In the genomic region with DNA sequence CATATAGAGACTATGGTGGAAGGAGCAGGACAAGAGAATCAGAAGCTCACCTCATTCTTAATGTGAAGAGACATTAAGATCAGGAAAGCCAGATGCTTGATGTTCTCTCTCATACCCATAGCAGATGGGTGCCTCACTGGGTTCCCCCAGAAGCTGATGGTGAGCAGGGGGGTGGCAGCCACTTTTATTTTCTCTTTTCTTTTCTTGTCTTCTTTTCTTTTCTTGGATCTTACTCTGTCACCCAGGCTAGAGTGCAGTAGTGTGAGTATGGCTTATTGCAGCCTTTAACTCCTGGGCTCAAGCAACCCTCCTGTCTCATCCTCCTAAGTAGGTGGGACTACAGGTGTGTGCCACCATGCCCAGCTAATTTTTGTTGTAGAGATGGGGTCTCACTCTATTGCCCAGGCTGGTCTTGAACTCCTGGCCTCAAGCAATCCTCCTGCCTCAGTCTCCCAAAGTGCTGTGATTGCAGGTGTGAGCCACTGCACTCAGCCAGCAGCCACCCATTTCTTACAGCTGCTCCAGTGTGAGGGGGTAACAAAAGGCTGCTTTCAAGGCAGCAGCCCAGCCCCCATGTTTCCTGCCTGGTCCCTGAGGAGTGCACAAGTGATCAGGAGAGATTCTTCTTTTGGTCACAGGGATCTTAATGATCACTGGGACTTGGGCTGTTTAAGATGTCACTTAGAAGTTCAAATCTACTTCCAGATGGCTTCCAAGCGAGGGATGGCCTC, we compare ENCODE assay signal across 17 cellular contexts. TPM values are rescaled to one million over a fixed set of nuclear protein-coding genes. Genes with fewer than 3 reads are reported as not detected.
DNase-seq lines count a peak whose midpoint lies in the region; ATAC-seq and TF ChIP-seq lines count a peak whose summit lies in the region.
"Had no signal": no experiment of that assay in that cellular context is flagged by ENCODE, and none has a peak within 500 bp of the region (broad histone marks: within the 10 kb centered on the region; RNA-seq: fewer than 3 reads in every experiment).

No MANE protein-coding gene starts in this region.

- H3K4me3 ChIP-seq in Peyer's patch, result peak overlapping the region in 1 of 4 donors; percentile 17
- no peak overlapping the region for H3K4me3 ChIP-seq in effector memory CD4-positive, alpha-beta T cell (ENCODE audit: insufficient read depth, low read depth, low read length, poor library complexity, severe bottlenecking)
- H3K4me3 ChIP-seq in transverse colon, result no peak overlapping the region
- no peak overlapping the region for H3K4me3 ChIP-seq in vagina
- H3K4me3 ChIP-seq: HAP-1 had no signal

- H3K36me3 ChIP-seq in Peyer's patch (no peaks in the 10 kb centered on the region), transverse colon (no peaks in the 10 kb centered on the region), vagina (no peaks in the 10 kb centered on the region)
- no peaks in the 10 kb centered on the region for H3K36me3 ChIP-seq in effector memory CD4-positive, alpha-beta T cell (ENCODE audit: control insufficient read depth, insufficient read depth, low read length)
- H3K36me3 ChIP-seq: brain microvascular endothelial cell, HAP-1 had no signal

- H3K27me3 ChIP-seq in Peyer's patch, result no peaks in the 10 kb centered on the region
- H3K27me3 ChIP-seq in effector memory CD4-positive, alpha-beta T cell (replicated peaks; ENCODE audit: control insufficient read depth, insufficient read depth, low read length, poor library complexity, severe bottlenecking), result no peaks in the 10 kb centered on the region
- no peaks in the 10 kb centered on the region for H3K27me3 ChIP-seq in transverse colon
- no peaks in the 10 kb centered on the region for H3K27me3 ChIP-seq in vagina
- H3K27me3 ChIP-seq: brain microvascular endothelial cell had no signal

- DNase-seq in activated T-cell treated with anti-CD3 and anti-CD28 coated beads, Interleukin-2, amount 50 U/mL, for 4 hours, result no peak
- no peak for DNase-seq in activated T-cell treated with anti-CD3 and anti-CD28 coated beads, Interleukin-2, amount 50 U/mL, for 48 hours
- DNase-seq in Peyer's patch, result peak in 1 of 3 donors; percentile 62
- no peak for DNase-seq in effector memory CD4-positive, alpha-beta T cell
- no peak for DNase-seq in transverse colon
- no peak for DNase-seq in vagina (ENCODE audit: extremely low spot score in 2 of 2)
- DNase-seq in DMS53 treated with DMSO at 0.1 percent for 48 hours (lab: John Stamatoyannopoulos, UW; ENCODE audit: unreplicated experiment), result no peak
- no peak for DNase-seq in globus pallidus (ENCODE audit: low spot score)
- DNase-seq: ACHN, brain microvascular endothelial cell, left ventricle myocardium superior, NCI-H226, nephron progenitor cell, retina, SK-N-SH had no signal

- H3K27ac ChIP-seq in Peyer's patch (peak overlapping the region; percentile 84 to 97 (median 90)), transverse colon (peak overlapping the region; percentile 28 to 70 (median 48)), vagina (no peak overlapping the region)
- H3K27ac ChIP-seq in effector memory CD4-positive, alpha-beta T cell (ENCODE audit: insufficient read depth, low read length, poor library complexity, severe bottlenecking), result peak overlapping the region; percentile 94
- H3K27ac ChIP-seq: brain microvascular endothelial cell had no signal

- no peaks in the 10 kb centered on the region for H3K9me3 ChIP-seq in Peyer's patch
- H3K9me3 ChIP-seq in effector memory CD4-positive, alpha-beta T cell (ENCODE audit: control insufficient read depth, low read length), result no peaks in the 10 kb centered on the region
- no peaks in the 10 kb centered on the region for H3K9me3 ChIP-seq in transverse colon
- no peaks in the 10 kb centered on the region for H3K9me3 ChIP-seq in vagina
- H3K9me3 ChIP-seq: HAP-1, SK-N-SH had no signal

- ATAC-seq in activated T-cell treated with anti-CD3 and anti-CD28 coated beads, Interleukin-2, amount 50 U/mL, for 4 hours, result peak in 1 of 2 donors; percentile 1
- ATAC-seq: WTC11 had no signal

- TF ChIP-seq POLR2A in Peyer's patch (IDR thresholded peaks at IDR 0.05) (no peak), transverse colon (IDR thresholded peaks at IDR 0.05) (no peak), vagina (IDR thresholded peaks at IDR 0.05) (no peak)

- no peaks in the 10 kb centered on the region for H3K27me3 Mint-ChIP-seq in activated T-cell treated with anti-CD3 and anti-CD28 coated beads, Interleukin-2, amount 50 U/mL, for 4 hours (ENCODE audit: low read depth)

- in situ Hi-C loops in transverse colon (cut with MboI; ENCODE audit: low pct_ligation_motif_present in 1 of 4, low pct_unique_long_range_greater_than_20kb in 1 of 4, low sequenced_read_pairs in 3 of 4), result no loop called here

- TF ChIP-seq EP300 in transverse colon (IDR thresholded peaks at IDR 0.05; ENCODE audit: low read depth), result no peak

- intact Hi-C loops in transverse colon (cut with DNase I; ENCODE audit: low total_unique reads), result no loop called here
- intact Hi-C loops in vagina (cut with DNase I), result no loop called here

- TF ChIP-seq CTCF in Peyer's patch (IDR thresholded peaks at IDR 0.05), result no peak
- TF ChIP-seq CTCF in transverse colon (IDR thresholded peaks at IDR 0.05), result no peak
- TF ChIP-seq CTCF in vagina (IDR thresholded peaks at IDR 0.05), result no peak

- H3K9me3 Mint-ChIP-seq in activated T-cell treated with anti-CD3 and anti-CD28 coated beads, Interleukin-2, amount 50 U/mL, for 4 hours, result no peaks in the 10 kb centered on the region
- H3K9me3 Mint-ChIP-seq: nephron progenitor cell, WTC11 had no signal

- H3K4me1 Mint-ChIP-seq in activated T-cell treated with anti-CD3 and anti-CD28 coated beads, Interleukin-2, amount 50 U/mL, for 4 hours (ENCODE audit: low read depth), result peaks cover 98% of the 10 kb centered on the region

- H3K4me1 ChIP-seq in Peyer's patch (peaks cover 0 to 63% (median 15%) of the 10 kb centered on the region in 4 donors), transverse colon (peaks cover 3 to 11% (median 6%) of the 10 kb centered on the region in 4 donors), vagina (no peaks in the 10 kb centered on the region)
- H3K4me1 ChIP-seq in effector memory CD4-positive, alpha-beta T cell (ENCODE audit: control insufficient read depth, insufficient read depth, low read length, poor library complexity, severe bottlenecking), result peaks cover 91% of the 10 kb centered on the region
- H3K4me1 ChIP-seq: HAP-1 had no signal

- H3K4me3 Mint-ChIP-seq in activated T-cell treated with anti-CD3 and anti-CD28 coated beads, Interleukin-2, amount 50 U/mL, for 4 hours, result peak overlapping the region; percentile 66
- H3K4me3 Mint-ChIP-seq: nephron progenitor cell, WTC11 had no signal

- 86% methylated on average over 1 of the region's 1 CpG; no CpG with 5 or more reads in 1 of the 2 donors for WGBS in transverse colon (ENCODE audit: low coverage in 1 of 2), 2 donors

- H3K36me3 Mint-ChIP-seq in activated T-cell treated with anti-CD3 and anti-CD28 coated beads, Interleukin-2, amount 50 U/mL, for 4 hours (ENCODE audit: insufficient read depth), result no peaks in the 10 kb centered on the region
- H3K36me3 Mint-ChIP-seq: WTC11 had no signal

RNA-seq across cellular contexts. Expression of a gene that starts 15.1 kb away (rescaled TPM):
- 10 to 100 TPM; 17.6 to 28.5 (median 24.0) TPM for total RNA-seq in activated T-cell treated with anti-CD3 and anti-CD28 coated beads, Interleukin-2, amount 50 U/mL, for 4 hours
- total RNA-seq in Peyer's patch (100 to 1,000 TPM in 1 of 4 donors, 10 to 100 TPM in 2, 1 to 10 TPM in 1; 4.9 to 446 (median 22.2) TPM), transverse colon (10 to 100 TPM in 3 of 4 donors, 1 to 10 TPM in 1; 9.6 to 62.7 (median 27.0) TPM), vagina (39.5 TPM)
